In genomic region chr19:13231663-13232062, GRCh38 we compare ENCODE assay signal across 13 cellular contexts.
DNase-seq lines count a peak whose midpoint lies in the region; ATAC-seq and TF ChIP-seq lines count a peak whose summit lies in the region.
"Had no signal": no experiment of that assay in that cellular context is flagged by ENCODE, and none has a peak within 500 bp of the region (broad histone marks: within the 10 kb centered on the region; RNA-seq: fewer than 3 reads in every experiment).

No MANE protein-coding gene starts in this region.

- H4K8ac ChIP-seq in H9 (replicated peaks; ENCODE audit: insufficient read length, low read depth, low read length), result no peak overlapping the region

- H3K9me3 ChIP-seq in H9 (ENCODE audit: control insufficient read depth, low read depth, low read length) (no peaks in the 10 kb centered on the region), PC-9 (ENCODE audit: insufficient read depth, low read depth) (no peaks in the 10 kb centered on the region), stomach (peaks cover 0 to 16% (median 9%) of the 10 kb centered on the region in 4 donors)
- H3K9me3 ChIP-seq: HAP-1 had no signal

- no peaks in the 10 kb centered on the region for H3K79me1 ChIP-seq in H9 (ENCODE audit: insufficient read depth, low read depth, low read length, poor library complexity, severe bottlenecking)

- TF ChIP-seq POLR2A in stomach (IDR thresholded peaks at IDR 0.05), result no peak

- peaks cover 9 to 25% (median 15%) of the 10 kb centered on the region in 3 experiments for H3K36me3 Mint-ChIP-seq in H9 (ENCODE audit: insufficient read depth in 1 of 3, low read depth in 3 of 3)
- H3K36me3 Mint-ChIP-seq in activated CD8-positive, alpha-beta memory T cell treated with anti-CD3 and anti-CD28 coated beads, Interleukin-2, amount 10 ng/mL, durations not matched to agents 7 days and 5 days, result peaks cover 6% of the 10 kb centered on the region

- H3K4me3 ChIP-seq in PC-9 (no peak overlapping the region), fibroblast of the aortic adventitia (ENCODE audit: low read depth, low read length) (no peak overlapping the region), stomach (no peak overlapping the region)
- H3K4me3 ChIP-seq: BLaER1, HAP-1 had no signal

- H3K4ac ChIP-seq in H9 (ENCODE audit: low read depth, low read length), result no peak overlapping the region

- H2BK120ac ChIP-seq in H9 (ENCODE audit: low read depth, low read length, poor library complexity, severe bottlenecking), result no peak overlapping the region

- peak overlapping the region; percentile 4 for H4K91ac ChIP-seq in H9 (ENCODE audit: insufficient read length, low read depth, low read length)

- no peak overlapping the region for H2BK20ac ChIP-seq in H9 (ENCODE audit: low read depth, low read length, poor library complexity, severe bottlenecking)

- no peaks in the 10 kb centered on the region for H3K36me3 ChIP-seq in PC-9 (ENCODE audit: low read depth)
- no peaks in the 10 kb centered on the region for H3K36me3 ChIP-seq in stomach
- H3K36me3 ChIP-seq: HAP-1 had no signal

- H3K27ac ChIP-seq in H9 (ENCODE audit: insufficient read length, low read depth, low read length) (no peak overlapping the region), PC-9 (no peak overlapping the region), stomach (no peak overlapping the region)
- H3K27ac ChIP-seq: BLaER1, HL-60 had no signal

- TF ChIP-seq CTCF in H9 (conservative IDR thresholded peaks at IDR 0.05) (no peak), PC-9 (conservative IDR thresholded peaks at IDR 0.05) (no peak), fibroblast of the aortic adventitia (IDR thresholded peaks at IDR 0.05; ENCODE audit: insufficient read depth, low read length) (no peak), stomach (IDR thresholded peaks at IDR 0.05) (no peak)

- no peak overlapping the region for H3T11ph ChIP-seq in H9 (ENCODE audit: low read length)

- H3K27ac Mint-ChIP-seq in H9, result no peak overlapping the region
- no peak overlapping the region for H3K27ac Mint-ChIP-seq in activated CD8-positive, alpha-beta memory T cell treated with anti-CD3 and anti-CD28 coated beads, Interleukin-2, amount 10 ng/mL, durations not matched to agents 7 days and 5 days

- no peak overlapping the region for H2BK5ac ChIP-seq in H9 (ENCODE audit: insufficient read length, low read length)

- no TSS peak for BruUV-seq in PC-9 (replicated peaks; lab: Mats Ljungman, UMichigan)

- TF ChIP-seq EP300 in stomach (IDR thresholded peaks at IDR 0.05), result no peak

- no peak overlapping the region for H3K4me3 Mint-ChIP-seq in H9
- H3K4me3 Mint-ChIP-seq in activated CD8-positive, alpha-beta memory T cell treated with anti-CD3 and anti-CD28 coated beads, Interleukin-2, amount 10 ng/mL, durations not matched to agents 7 days and 5 days, result no peak overlapping the region

- no peak overlapping the region for H3K56ac ChIP-seq in H9 (ENCODE audit: insufficient read length, low read depth, low read length)

- no peaks in the 10 kb centered on the region for H3K9me2 ChIP-seq in PC-9 (ENCODE audit: insufficient read depth)

- POLR2A ChIA-PET in PC-9 (lab: Charles Lee; ENCODE audit: unreplicated experiment), result no interaction called here

- no peak overlapping the region for H2BK12ac ChIP-seq in H9 (ENCODE audit: insufficient read length, low read depth, low read length)

- H3K9me3 Mint-ChIP-seq in H9, result peaks cover 16 to 17% of the 10 kb centered on the region in 2 experiments
- peaks cover 6% of the 10 kb centered on the region for H3K9me3 Mint-ChIP-seq in activated CD8-positive, alpha-beta memory T cell treated with anti-CD3 and anti-CD28 coated beads, Interleukin-2, amount 10 ng/mL, durations not matched to agents 7 days and 5 days (ENCODE audit: low read depth)

- H3K18ac ChIP-seq in H9 (ENCODE audit: insufficient read length, low read depth, low read length), result no peak overlapping the region

- H2AFZ ChIP-seq in H9 (ENCODE audit: low read length) (no peak overlapping the region), PC-9 (peak overlapping the region; percentile 39; the same call in 1 of the 2 replicates)

- peaks cover 12 to 15% of the 10 kb centered on the region in 2 experiments for H3K4me1 Mint-ChIP-seq in H9
- peaks cover 14% of the 10 kb centered on the region for H3K4me1 Mint-ChIP-seq in activated CD8-positive, alpha-beta memory T cell treated with anti-CD3 and anti-CD28 coated beads, Interleukin-2, amount 10 ng/mL, durations not matched to agents 7 days and 5 days

- H4K5ac ChIP-seq in H9 (ENCODE audit: insufficient read length, low read depth, low read length), result no peak overlapping the region

- DNase-seq in H9 (no peak), PC-9 (peak in 1 of 2 experiments; percentile 53), fibroblast of the aortic adventitia (ENCODE audit: low read depth) (peak; percentile 16), stomach (peak; percentile 44), DMS53 (lab: John Stamatoyannopoulos, UW) (no peak)
- DNase-seq in activated CD8-positive, alpha-beta memory T cell treated with anti-CD3 and anti-CD28 coated beads, Interleukin-2, amount 10 ng/mL, durations not matched to agents 7 days and 5 days, result no peak
- DNase-seq: AML-193, GOT3, KBM-7 had no signal

- H3K79me2 ChIP-seq in H9 (ENCODE audit: insufficient read depth, low read length) (no peaks in the 10 kb centered on the region), PC-9 (ENCODE audit: low read depth) (no peaks in the 10 kb centered on the region)

- H2BK15ac ChIP-seq in H9 (ENCODE audit: low read depth, low read length), result no peak overlapping the region

- no peak overlapping the region for H2AK5ac ChIP-seq in H9 (ENCODE audit: insufficient read length, low read length)

- H3K4me2 ChIP-seq in H9 (ENCODE audit: insufficient read depth, insufficient read length, low read length), result no peak overlapping the region
- H3K4me2 ChIP-seq in PC-9, result peak overlapping the region; percentile 47
- H3K4me2 ChIP-seq: BLaER1 had no signal

- no peak overlapping the region for H3K23ac ChIP-seq in H9 (ENCODE audit: insufficient read length, low read depth, low read length)

- no peak for ATAC-seq in activated CD8-positive, alpha-beta memory T cell treated with anti-CD3 and anti-CD28 coated beads, Interleukin-2, amount 10 ng/mL, durations not matched to agents 7 days and 5 days
- ATAC-seq in GM19467 (IDR thresholded peaks at IDR 0.05; ENCODE audit: unreplicated experiment), result no peak

- CTCF ChIA-PET in PC-9 (lab: Charles Lee), result interaction anchor here (0.5 to 0.9 kb wide), 3 partner anchors 72 to 1342 kb away, joined by 3 to 4 read pairs (median 3); no protein-coding TSS in a partner anchor
- CTCF ChIA-PET in activated CD8-positive, alpha-beta memory T cell treated with anti-CD3 and anti-CD28 coated beads, Interleukin-2, amount 10 ng/mL, durations not matched to agents 7 days and 5 days (lab: Charles Lee), result interaction anchor here (1.0 to 1.2 kb wide), 2 partner anchors 11 to 35 kb away, joined by 3 read pairs; no protein-coding TSS in a partner anchor

- intact Hi-C loops in PC-9 (cut with micrococcal nuclease; ENCODE audit: unreplicated experiment), result no loop called here
- intact Hi-C loops in stomach (cut with DNase I; ENCODE audit: low total_unique reads), result no loop called here

- no peaks in the 10 kb centered on the region; the same call in none of the 2 replicates for H3K27me3 Mint-ChIP-seq in H9 (ENCODE audit: low read depth)
- H3K27me3 Mint-ChIP-seq in activated CD8-positive, alpha-beta memory T cell treated with anti-CD3 and anti-CD28 coated beads, Interleukin-2, amount 10 ng/mL, durations not matched to agents 7 days and 5 days, result peaks cover 5% of the 10 kb centered on the region

- no peaks in the 10 kb centered on the region; the same call in 1 of the 2 replicates for H3F3A ChIP-seq in PC-9 (ENCODE audit: insufficient read depth, low read depth)

- H4K20me1 ChIP-seq in H9 (ENCODE audit: control insufficient read depth, insufficient read depth, insufficient read length) (no peaks in the 10 kb centered on the region), PC-9 (ENCODE audit: insufficient read depth) (no peaks in the 10 kb centered on the region)
- H4K20me1 ChIP-seq: BLaER1 had no signal

- H3K27me3 ChIP-seq in H9 (ENCODE audit: insufficient read depth, low read length), result no peaks in the 10 kb centered on the region
- peaks cover 12% of the 10 kb centered on the region for H3K27me3 ChIP-seq in PC-9 (ENCODE audit: insufficient read depth, low read depth)
- peaks cover 0 to 17% (median 4%) of the 10 kb centered on the region in 3 donors for H3K27me3 ChIP-seq in stomach
- H3K27me3 ChIP-seq: BLaER1 had no signal

- no peaks in the 10 kb centered on the region for H3K23me2 ChIP-seq in H9 (ENCODE audit: insufficient read length, low read depth, low read length, poor library complexity, severe bottlenecking)

- H3K4me1 ChIP-seq in H9 (ENCODE audit: insufficient read depth, low read length), result no peaks in the 10 kb centered on the region; the same call in 1 of the 2 replicates
- peaks cover 11% of the 10 kb centered on the region for H3K4me1 ChIP-seq in PC-9 (replicated peaks; ENCODE audit: insufficient read depth)
- peaks cover 0 to 7% (median 0%) of the 10 kb centered on the region in 4 donors for H3K4me1 ChIP-seq in stomach

- H3K9ac ChIP-seq in H9 (ENCODE audit: extremely low read depth, insufficient read length, low read length), result no peak overlapping the region
- H3K9ac ChIP-seq: BLaER1 had no signal

- WGBS in H9 (ENCODE audit: extremely low coverage, insufficient read length, low lambda C conversion rate), result no CpG with 5 or more reads among the region's 9 CpGs
- WGBS in stomach, 5 donors, result 12 to 31% (median 17%) methylated on average over 9 of the region's 9 CpGs

- H3K14ac ChIP-seq in H9 (ENCODE audit: insufficient read depth, low read length), result no peak overlapping the region; the same call in 1 of the 2 replicates

Comparison
In these comparisons a context has a peak if more than half of its experiments do, and no peak if none do; other contexts are left out.
1. DNase-seq: peak in fibroblast of the aortic adventitia (single experiment) and stomach (single experiment); none in H9 (single experiment), activated CD8-positive, alpha-beta memory T cell treated with anti-CD3 and anti-CD28 coated beads, Interleukin-2, amount 10 ng/mL, durations not matched to agents 7 days and 5 days (single experiment) and DMS53 (single experiment).